In the genomic region with DNA sequence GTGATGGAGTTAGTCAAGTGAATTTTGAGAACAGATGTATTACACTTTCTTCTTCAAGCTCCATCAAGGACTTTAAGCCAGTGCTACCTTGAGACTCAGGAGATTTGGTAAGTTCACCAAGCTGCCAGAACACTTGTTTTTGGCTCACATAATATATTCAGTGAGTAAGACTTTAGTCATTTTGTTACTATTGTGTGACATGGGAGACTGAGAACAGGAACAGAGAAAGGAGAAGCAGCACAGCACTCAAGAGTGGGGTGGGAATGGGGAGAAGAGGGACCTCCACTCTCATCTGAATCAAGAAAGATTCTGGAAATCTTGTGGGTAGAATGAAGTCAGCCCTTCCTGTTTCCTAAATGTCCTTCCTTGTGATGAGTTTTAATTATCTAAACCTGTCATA, we compare ENCODE assay signal across 11 cellular contexts.
DNase-seq lines count a peak whose midpoint lies in the region; ATAC-seq and TF ChIP-seq lines count a peak whose summit lies in the region.
"Had no signal": no experiment of that assay in that cellular context is flagged by ENCODE, and none has a peak within 500 bp of the region (broad histone marks: within the 10 kb centered on the region; RNA-seq: fewer than 3 reads in every experiment).

No MANE protein-coding gene starts in this region.

- ATAC-seq in HG02759 (IDR thresholded peaks at IDR 0.05; ENCODE audit: unreplicated experiment) (peak; percentile 29), PC-3 (no peak), HG02970 (IDR thresholded peaks at IDR 0.05; ENCODE audit: low FRiP score, unreplicated experiment) (no peak)
- ATAC-seq: HCT116 had no signal

- no peak for TF ChIP-seq POLR2A in spleen (IDR thresholded peaks at IDR 0.05)

- H3F3A ChIP-seq in PC-3 (ENCODE audit: low read length, unreplicated experiment) = peaks cover 7% of the 10 kb centered on the region

- no peaks in the 10 kb centered on the region for H3K9me3 Mint-ChIP-seq in activated T-cell treated with anti-CD3 and anti-CD28 coated beads, Interleukin-2, amount 50 U/mL, for 24 hours
- no peaks in the 10 kb centered on the region for H3K9me3 Mint-ChIP-seq in nephron progenitor cell

- BruUV-seq in PC-3 (replicated peaks; lab: Mats Ljungman, UMichigan) = no TSS peak

- no peaks in the 10 kb centered on the region for H3K79me2 ChIP-seq in PC-3 (ENCODE audit: low read length)

- peaks cover 58% of the 10 kb centered on the region for H3K4me1 Mint-ChIP-seq in activated T-cell treated with anti-CD3 and anti-CD28 coated beads, Interleukin-2, amount 50 U/mL, for 24 hours (ENCODE audit: low read depth)
- H3K4me1 Mint-ChIP-seq in nephron progenitor cell = peaks cover 12% of the 10 kb centered on the region

- H3K27me3 ChIP-seq in PC-3 (ENCODE audit: low read length) (no peaks in the 10 kb centered on the region), spleen (replicated peaks in 1 of 7) (no peaks in the 10 kb centered on the region)
- H3K27me3 ChIP-seq: heart left ventricle had no signal

- intact Hi-C loops in PC-3 (cut with micrococcal nuclease) (no loop called here), spleen (cut with DNase I; ENCODE audit: low total_unique reads) (no loop called here)

- no peaks in the 10 kb centered on the region for H3K36me3 ChIP-seq in PC-3 (ENCODE audit: low read depth, low read length)
- H3K36me3 ChIP-seq in spleen = no peaks in the 10 kb centered on the region
- H3K36me3 ChIP-seq: heart left ventricle had no signal

- CTCF ChIA-PET in PC-3 (lab: Charles Lee) = no interaction called here

- DNase-seq in activated T-cell treated with anti-CD3 and anti-CD28 coated beads, Interleukin-2, amount 50 U/mL, for 24 hours = no peak
- DNase-seq in activated T-cell treated with anti-CD3 and anti-CD28 coated beads, Interleukin-2, amount 50 U/mL, for 1 hour = no peak
- peak; percentile 57 for DNase-seq in PC-3
- no peak for DNase-seq in spleen
- no peak for DNase-seq in amniotic stem cell (lab: John Stamatoyannopoulos, UW)
- DNase-seq in nephron progenitor cell = no peak
- DNase-seq: heart left ventricle, NCI-H774 had no signal

- H3K4me1 ChIP-seq in PC-3 (ENCODE audit: insufficient read depth, low read length) (peaks cover 46% of the 10 kb centered on the region), spleen (peaks cover 0 to 55% (median 29%) of the 10 kb centered on the region in 6 donors)

- H3K4me2 ChIP-seq in PC-3 (ENCODE audit: low read length) = peak overlapping the region; percentile 30; the same call in 1 of the 2 replicates

- no peaks in the 10 kb centered on the region for H4K20me1 ChIP-seq in PC-3 (ENCODE audit: low read length)

- H2AFZ ChIP-seq in PC-3 (ENCODE audit: low read length) = no peak overlapping the region

- no peak overlapping the region for H3K4me3 Mint-ChIP-seq in activated T-cell treated with anti-CD3 and anti-CD28 coated beads, Interleukin-2, amount 50 U/mL, for 24 hours
- no peak overlapping the region for H3K4me3 Mint-ChIP-seq in nephron progenitor cell

- H3K9me2 ChIP-seq in PC-3 (replicated peaks; ENCODE audit: low read length) = no peaks in the 10 kb centered on the region

- POLR2A ChIA-PET in PC-3 (lab: Charles Lee; ENCODE audit: unreplicated experiment) = no interaction called here

- peak overlapping the region; percentile 91 for H3K27ac Mint-ChIP-seq in activated T-cell treated with anti-CD3 and anti-CD28 coated beads, Interleukin-2, amount 50 U/mL, for 24 hours
- no peak overlapping the region for H3K27ac Mint-ChIP-seq in nephron progenitor cell

- H3K9me3 ChIP-seq in PC-3 (ENCODE audit: low read length) = no peaks in the 10 kb centered on the region
- no peaks in the 10 kb centered on the region for H3K9me3 ChIP-seq in spleen
- H3K9me3 ChIP-seq: heart left ventricle had no signal

- H3K9ac ChIP-seq in PC-3 (ENCODE audit: low read length) = no peak overlapping the region

- no peaks in the 10 kb centered on the region for H3K27me3 Mint-ChIP-seq in activated T-cell treated with anti-CD3 and anti-CD28 coated beads, Interleukin-2, amount 50 U/mL, for 24 hours
- H3K27me3 Mint-ChIP-seq in nephron progenitor cell (ENCODE audit: low read depth, poor library complexity) = peaks cover 3% of the 10 kb centered on the region

- H3K4me3 ChIP-seq in PC-3 (ENCODE audit: low read length) (no peak overlapping the region), spleen (peak overlapping the region in 1 of 8 donors; percentile 10)
- H3K4me3 ChIP-seq: heart left ventricle had no signal

- H3K27ac ChIP-seq in PC-3 (ENCODE audit: low read length) (peak overlapping the region; percentile 35), spleen (peak overlapping the region in 7 of 8 donors; percentile 59 to 90 (median 79))

- H3K36me3 Mint-ChIP-seq in activated T-cell treated with anti-CD3 and anti-CD28 coated beads, Interleukin-2, amount 50 U/mL, for 24 hours (ENCODE audit: low read depth) = no peaks in the 10 kb centered on the region
- no peaks in the 10 kb centered on the region for H3K36me3 Mint-ChIP-seq in nephron progenitor cell (ENCODE audit: low read depth)

- TF ChIP-seq CTCF in PC-3 (conservative IDR thresholded peaks at IDR 0.05; ENCODE audit: low read depth, low read length) (no peak), spleen (IDR thresholded peaks at IDR 0.05 in 8 of 11, conservative IDR thresholded peaks at IDR 0.05 in 3 of 11) (no peak), nephron progenitor cell (IDR thresholded peaks at IDR 0.05) (no peak)
